ENCODE assay signal across 1 cellular context in genomic region chr4:39697740-39698423, GRCh38.
A peak's percentile ranks its signal among the peaks of the same experiment; 100 is the strongest.
TF ChIP-seq lines count a peak whose summit lies in the region.

A gene with protein sequence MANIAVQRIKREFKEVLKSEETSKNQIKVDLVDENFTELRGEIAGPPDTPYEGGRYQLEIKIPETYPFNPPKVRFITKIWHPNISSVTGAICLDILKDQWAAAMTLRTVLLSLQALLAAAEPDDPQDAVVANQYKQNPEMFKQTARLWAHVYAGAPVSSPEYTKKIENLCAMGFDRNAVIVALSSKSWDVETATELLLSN (plus strand): TSS chr4:39698136. CDS start chr4:39698328, 192 bp downstream.

TF ChIP-seq in K562, 482 proteins besides CTCF, POLR2A, EP300 and RAD21 (continued from another document and continues in another):
- TF ChIP-seq AFF1 (IDR thresholded peaks at IDR 0.05; ENCODE audit: low read depth in 1 of 2, partially characterized antibody in 2 of 2), result no peak
- TF ChIP-seq FOXP1 (CRISPR knock-in tag; IDR thresholded peaks at IDR 0.05), result peak; percentile 87
- TF ChIP-seq, protein P1, sequence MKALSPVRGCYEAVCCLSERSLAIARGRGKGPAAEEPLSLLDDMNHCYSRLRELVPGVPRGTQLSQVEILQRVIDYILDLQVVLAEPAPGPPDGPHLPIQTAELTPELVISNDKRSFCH (CRISPR knock-in tag; IDR thresholded peaks at IDR 0.05), result no peak
- TF ChIP-seq, protein P1 (tag; IDR thresholded peaks at IDR 0.05), result no peak
- TF ChIP-seq OTX1 (CRISPR knock-in tag; IDR thresholded peaks at IDR 0.05), result 0 out of 2 replicates have a peak, but pooled peaks have one; percentile 11
- no peak for TF ChIP-seq ZNF263 (CRISPR knock-in tag; IDR thresholded peaks at IDR 0.05; ENCODE audit: borderline replicate concordance)
- no peak for TF ChIP-seq ZNF668 (CRISPR knock-in tag; IDR thresholded peaks at IDR 0.05)
- TF ChIP-seq ARHGAP35 (IDR thresholded peaks at IDR 0.05; ENCODE audit: partially characterized antibody), result no peak
- no peak for TF ChIP-seq ZNF146 (CRISPR knock-in tag; IDR thresholded peaks at IDR 0.05; ENCODE audit: unreplicated experiment)
- no peak for TF ChIP-seq TBL1XR1 (IDR thresholded peaks at IDR 0.05; ENCODE audit: low read length in 2 of 2)
- TF ChIP-seq ZNF282 (CRISPR knock-in tag; IDR thresholded peaks at IDR 0.05), result no peak
- TF ChIP-seq PHTF2 (CRISPR knock-in tag; IDR thresholded peaks at IDR 0.05), result no peak
- TF ChIP-seq NFE2 (IDR thresholded peaks at IDR 0.05; ENCODE audit: low read depth), result peak; percentile 21; the same call in 1 of the 2 replicates
- no peak for TF ChIP-seq TAF15 (IDR thresholded peaks at IDR 0.05; ENCODE audit: low read depth, low read length)
- TF ChIP-seq SRF (CRISPR knock-in tag; IDR thresholded peaks at IDR 0.05), result no peak
- TF ChIP-seq KLF16 (IDR thresholded peaks at IDR 0.05), result no peak
- no peak for TF ChIP-seq TEAD4 (IDR thresholded peaks at IDR 0.05; ENCODE audit: low read length)
- TF ChIP-seq TEAD4 (CRISPR knock-in tag; IDR thresholded peaks at IDR 0.05; ENCODE audit: borderline replicate concordance), result 0 out of 2 replicates have a peak, but pooled peaks have one; percentile 44
- TF ChIP-seq, protein P2, sequence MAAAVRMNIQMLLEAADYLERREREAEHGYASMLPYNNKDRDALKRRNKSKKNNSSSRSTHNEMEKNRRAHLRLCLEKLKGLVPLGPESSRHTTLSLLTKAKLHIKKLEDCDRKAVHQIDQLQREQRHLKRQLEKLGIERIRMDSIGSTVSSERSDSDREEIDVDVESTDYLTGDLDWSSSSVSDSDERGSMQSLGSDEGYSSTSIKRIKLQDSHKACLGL (CRISPR knock-in tag; IDR thresholded peaks at IDR 0.05; ENCODE audit: borderline replicate concordance, poor library complexity, severe bottlenecking), result no peak
- TF ChIP-seq, protein P3, sequence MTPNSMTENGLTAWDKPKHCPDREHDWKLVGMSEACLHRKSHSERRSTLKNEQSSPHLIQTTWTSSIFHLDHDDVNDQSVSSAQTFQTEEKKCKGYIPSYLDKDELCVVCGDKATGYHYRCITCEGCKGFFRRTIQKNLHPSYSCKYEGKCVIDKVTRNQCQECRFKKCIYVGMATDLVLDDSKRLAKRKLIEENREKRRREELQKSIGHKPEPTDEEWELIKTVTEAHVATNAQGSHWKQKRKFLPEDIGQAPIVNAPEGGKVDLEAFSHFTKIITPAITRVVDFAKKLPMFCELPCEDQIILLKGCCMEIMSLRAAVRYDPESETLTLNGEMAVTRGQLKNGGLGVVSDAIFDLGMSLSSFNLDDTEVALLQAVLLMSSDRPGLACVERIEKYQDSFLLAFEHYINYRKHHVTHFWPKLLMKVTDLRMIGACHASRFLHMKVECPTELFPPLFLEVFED (CRISPR knock-in tag; conservative IDR thresholded peaks at IDR 0.05), result no peak
- 0 out of 2 replicates have a peak, but pooled peaks have one; percentile 41 for TF ChIP-seq ZNF830 (CRISPR knock-in tag; IDR thresholded peaks at IDR 0.05)
- TF ChIP-seq ZKSCAN1 (IDR thresholded peaks at IDR 0.05; ENCODE audit: low read depth, low read length), result peak; percentile 47
- TF ChIP-seq ESRRB (CRISPR knock-in tag; IDR thresholded peaks at IDR 0.05; ENCODE audit: borderline replicate concordance), result no peak
- no peak for TF ChIP-seq MCM5 (IDR thresholded peaks at IDR 0.05; ENCODE audit: low read depth)
- no peak for TF ChIP-seq RBM17 (IDR thresholded peaks at IDR 0.05; ENCODE audit: borderline replicate concordance, low read depth, low read length)
- TF ChIP-seq MCM7 (IDR thresholded peaks at IDR 0.05), result no peak
- TF ChIP-seq RFX1 (IDR thresholded peaks at IDR 0.05), result no peak
- TF ChIP-seq SP1 (CRISPR knock-in tag; IDR thresholded peaks at IDR 0.05), result no peak
- TF ChIP-seq, protein P4, sequence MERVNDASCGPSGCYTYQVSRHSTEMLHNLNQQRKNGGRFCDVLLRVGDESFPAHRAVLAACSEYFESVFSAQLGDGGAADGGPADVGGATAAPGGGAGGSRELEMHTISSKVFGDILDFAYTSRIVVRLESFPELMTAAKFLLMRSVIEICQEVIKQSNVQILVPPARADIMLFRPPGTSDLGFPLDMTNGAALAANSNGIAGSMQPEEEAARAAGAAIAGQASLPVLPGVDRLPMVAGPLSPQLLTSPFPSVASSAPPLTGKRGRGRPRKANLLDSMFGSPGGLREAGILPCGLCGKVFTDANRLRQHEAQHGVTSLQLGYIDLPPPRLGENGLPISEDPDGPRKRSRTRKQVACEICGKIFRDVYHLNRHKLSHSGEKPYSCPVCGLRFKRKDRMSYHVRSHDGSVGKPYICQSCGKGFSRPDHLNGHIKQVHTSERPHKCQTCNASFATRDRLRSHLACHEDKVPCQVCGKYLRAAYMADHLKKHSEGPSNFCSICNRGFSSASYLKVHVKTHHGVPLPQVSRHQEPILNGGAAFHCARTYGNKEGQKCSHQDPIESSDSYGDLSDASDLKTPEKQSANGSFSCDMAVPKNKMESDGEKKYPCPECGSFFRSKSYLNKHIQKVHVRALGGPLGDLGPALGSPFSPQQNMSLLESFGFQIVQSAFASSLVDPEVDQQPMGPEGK (CRISPR knock-in tag; IDR thresholded peaks at IDR 0.05; ENCODE audit: borderline replicate concordance), result no peak
- TF ChIP-seq MTF1 (CRISPR knock-in tag; IDR thresholded peaks at IDR 0.05; ENCODE audit: borderline replicate concordance), result no peak
- TF ChIP-seq SNRNP70 (optimal IDR thresholded peaks at IDR 0.05; ENCODE audit: low read depth, low read length), result no peak
- TF ChIP-seq ATF7 (IDR thresholded peaks at IDR 0.05), result peak; percentile 21; the same call in 1 of the 2 replicates
- no peak for TF ChIP-seq ZNF766 (CRISPR knock-in tag; conservative IDR thresholded peaks at IDR 0.05)
- TF ChIP-seq ATF3 (IDR thresholded peaks at IDR 0.05), result no peak
- TF ChIP-seq ATF3 (CRISPR knock-in tag; conservative IDR thresholded peaks at IDR 0.05), result no peak
- TF ChIP-seq NUFIP1 (IDR thresholded peaks at IDR 0.05; ENCODE audit: partially characterized antibody), result no peak
- no peak for TF ChIP-seq SFPQ (IDR thresholded peaks at IDR 0.05; ENCODE audit: low read depth, low read length)
- 0 out of 2 replicates have a peak, but pooled peaks have one; percentile 2 for TF ChIP-seq BRD4 (IDR thresholded peaks at IDR 0.05)
- TF ChIP-seq HLTF (IDR thresholded peaks at IDR 0.05), result peak; percentile 71
- TF ChIP-seq TARDBP (IDR thresholded peaks at IDR 0.05), result no peak
- TF ChIP-seq, protein P5, sequence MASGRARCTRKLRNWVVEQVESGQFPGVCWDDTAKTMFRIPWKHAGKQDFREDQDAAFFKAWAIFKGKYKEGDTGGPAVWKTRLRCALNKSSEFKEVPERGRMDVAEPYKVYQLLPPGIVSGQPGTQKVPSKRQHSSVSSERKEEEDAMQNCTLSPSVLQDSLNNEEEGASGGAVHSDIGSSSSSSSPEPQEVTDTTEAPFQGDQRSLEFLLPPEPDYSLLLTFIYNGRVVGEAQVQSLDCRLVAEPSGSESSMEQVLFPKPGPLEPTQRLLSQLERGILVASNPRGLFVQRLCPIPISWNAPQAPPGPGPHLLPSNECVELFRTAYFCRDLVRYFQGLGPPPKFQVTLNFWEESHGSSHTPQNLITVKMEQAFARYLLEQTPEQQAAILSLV (tag; IDR thresholded peaks at IDR 0.05), result no peak
- no peak for TF ChIP-seq PRMT5 (CRISPR knock-in tag; IDR thresholded peaks at IDR 0.05)
- no peak for TF ChIP-seq RBM22 (IDR thresholded peaks at IDR 0.05; ENCODE audit: low read depth, low read length, poor library complexity, severe bottlenecking)
- no peak for TF ChIP-seq KAT8 (IDR thresholded peaks at IDR 0.05; ENCODE audit: low read depth)
- TF ChIP-seq, protein P6, sequence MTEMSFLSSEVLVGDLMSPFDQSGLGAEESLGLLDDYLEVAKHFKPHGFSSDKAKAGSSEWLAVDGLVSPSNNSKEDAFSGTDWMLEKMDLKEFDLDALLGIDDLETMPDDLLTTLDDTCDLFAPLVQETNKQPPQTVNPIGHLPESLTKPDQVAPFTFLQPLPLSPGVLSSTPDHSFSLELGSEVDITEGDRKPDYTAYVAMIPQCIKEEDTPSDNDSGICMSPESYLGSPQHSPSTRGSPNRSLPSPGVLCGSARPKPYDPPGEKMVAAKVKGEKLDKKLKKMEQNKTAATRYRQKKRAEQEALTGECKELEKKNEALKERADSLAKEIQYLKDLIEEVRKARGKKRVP (CRISPR knock-in tag; IDR thresholded peaks at IDR 0.05), result no peak
- no peak for TF ChIP-seq ZNF512 (tag; IDR thresholded peaks at IDR 0.05)
- no peak for TF ChIP-seq MIER1 (IDR thresholded peaks at IDR 0.05; ENCODE audit: low read depth)
- TF ChIP-seq EZH2 (IDR thresholded peaks at IDR 0.05; ENCODE audit: borderline replicate concordance, low read depth, low read length), result no peak
- TF ChIP-seq, protein P7, sequence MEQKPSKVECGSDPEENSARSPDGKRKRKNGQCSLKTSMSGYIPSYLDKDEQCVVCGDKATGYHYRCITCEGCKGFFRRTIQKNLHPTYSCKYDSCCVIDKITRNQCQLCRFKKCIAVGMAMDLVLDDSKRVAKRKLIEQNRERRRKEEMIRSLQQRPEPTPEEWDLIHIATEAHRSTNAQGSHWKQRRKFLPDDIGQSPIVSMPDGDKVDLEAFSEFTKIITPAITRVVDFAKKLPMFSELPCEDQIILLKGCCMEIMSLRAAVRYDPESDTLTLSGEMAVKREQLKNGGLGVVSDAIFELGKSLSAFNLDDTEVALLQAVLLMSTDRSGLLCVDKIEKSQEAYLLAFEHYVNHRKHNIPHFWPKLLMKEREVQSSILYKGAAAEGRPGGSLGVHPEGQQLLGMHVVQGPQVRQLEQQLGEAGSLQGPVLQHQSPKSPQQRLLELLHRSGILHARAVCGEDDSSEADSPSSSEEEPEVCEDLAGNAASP (IDR thresholded peaks at IDR 0.05), result no peak
